In genomic region chr1:95863086-95863485, GRCh38 we compare ENCODE assay signal across 4 cellular contexts.
"Had no signal": no experiment of that assay in that cellular context is flagged by ENCODE, and none has a peak within 500 bp of the region (broad histone marks: within the 10 kb centered on the region; RNA-seq: fewer than 3 reads in every experiment).

No MANE protein-coding gene starts in this region.

- H3K27ac ChIP-seq: HL-60 had no signal

- H3K4me3 ChIP-seq: K562 had no signal

- DNase-seq: IMR-90, KBM-7 had no signal
